In genomic region chr10:15096661-15097010, GRCh38 we compare ENCODE assay signal across 8 cellular contexts. TPM values are rescaled to one million over a fixed set of nuclear protein-coding genes. Genes with fewer than 3 reads are reported as not detected.
A peak's percentile ranks its signal among the peaks of the same experiment; 100 is the strongest.
DNase-seq lines count a peak whose midpoint lies in the region; ATAC-seq and TF ChIP-seq lines count a peak whose summit lies in the region.

No MANE protein-coding gene starts in this region.

- POLR2A ChIA-PET in activated B cell treated with CpG ODN at 0.5 μM for 24 hours (lab: Charles Lee): interaction anchor here (0.6 to 1.5 kb wide), 3 partner anchors 10 to 1987 kb away, joined by 3 to 6 read pairs (median 4); no protein-coding TSS in a partner anchor

- no peaks in the 10 kb centered on the region for H3K9me3 Mint-ChIP-seq in activated B cell treated with CpG ODN at 0.5 μM for 24 hours
- H3K9me3 Mint-ChIP-seq in stimulated activated naive CD8-positive, alpha-beta T cell treated with anti-CD3 and anti-CD28 coated beads, Interleukin-15, Interleukin-2, amounts not matched to agents 100 ng/mL and 50 ng/mL, for 24 hours: no peaks in the 10 kb centered on the region

- no peaks in the 10 kb centered on the region for H3K4me1 ChIP-seq in iPS DF 6.9 (ENCODE audit: control insufficient read depth, insufficient read depth, low read length)

- H3K27me3 ChIP-seq in iPS DF 6.9 (ENCODE audit: control insufficient read depth, insufficient read depth, low read length): no peaks in the 10 kb centered on the region

- no CpG with 5 or more reads among the region's 11 CpGs for WGBS in iPS DF 6.9 (ENCODE audit: insufficient coverage, insufficient read length)

- no peaks in the 10 kb centered on the region for H3K9me3 ChIP-seq in iPS DF 6.9 (ENCODE audit: control insufficient read depth, insufficient read depth, low read length)

- H3K36me3 ChIP-seq in iPS DF 6.9 (ENCODE audit: control insufficient read depth, insufficient read depth, low read length): no peaks in the 10 kb centered on the region

- DNase-seq in activated B cell treated with CpG ODN at 0.5 μM for 24 hours (no peak), iPS DF 6.9 (ENCODE audit: low read depth, low spot score) (no peak), OCI-M2 (lab: John Stamatoyannopoulos, UW; ENCODE audit: unreplicated experiment) (no peak), HT-29 (ENCODE audit: low spot score) (no peak)
- no peak for DNase-seq in central memory CD4-positive, alpha-beta T cell

- peak overlapping the region; percentile 96 for H3K4me3 Mint-ChIP-seq in activated B cell treated with CpG ODN at 0.5 μM for 24 hours
- H3K4me3 Mint-ChIP-seq in stimulated activated naive CD8-positive, alpha-beta T cell treated with anti-CD3 and anti-CD28 coated beads, Interleukin-15, Interleukin-2, amounts not matched to agents 100 ng/mL and 50 ng/mL, for 24 hours: peak overlapping the region; percentile 99

- intact Hi-C loops in activated B cell treated with CpG ODN at 0.5 μM for 24 hours (cut with micrococcal nuclease): loop anchor here (1.0 to 5.0 kb wide), 9 partner anchors 8 to 1734 kb away; partner anchors contain the start of genes ACBD7, CDNF, HSPA14 and MEIG1

- H3K36me3 Mint-ChIP-seq in activated B cell treated with CpG ODN at 0.5 μM for 24 hours (ENCODE audit: low read depth): peaks cover 24% of the 10 kb centered on the region
- peaks cover 26% of the 10 kb centered on the region for H3K36me3 Mint-ChIP-seq in stimulated activated naive CD8-positive, alpha-beta T cell treated with anti-CD3 and anti-CD28 coated beads, Interleukin-15, Interleukin-2, amounts not matched to agents 100 ng/mL and 50 ng/mL, for 24 hours (ENCODE audit: low read depth)

- ATAC-seq in GM18511 (IDR thresholded peaks at IDR 0.05; ENCODE audit: unreplicated experiment) (peak; percentile 27), HG02840 (IDR thresholded peaks at IDR 0.05; ENCODE audit: low FRiP score, unreplicated experiment) (peak; percentile 21), activated B cell treated with CpG ODN at 0.5 μM for 24 hours (ENCODE audit: low read depth) (peak; percentile 21)

- no peaks in the 10 kb centered on the region for H3K27me3 Mint-ChIP-seq in activated B cell treated with CpG ODN at 0.5 μM for 24 hours
- H3K27me3 Mint-ChIP-seq in stimulated activated naive CD8-positive, alpha-beta T cell treated with anti-CD3 and anti-CD28 coated beads, Interleukin-15, Interleukin-2, amounts not matched to agents 100 ng/mL and 50 ng/mL, for 24 hours: no peaks in the 10 kb centered on the region

- peak overlapping the region; percentile 93 for H3K27ac Mint-ChIP-seq in activated B cell treated with CpG ODN at 0.5 μM for 24 hours
- H3K27ac Mint-ChIP-seq in stimulated activated naive CD8-positive, alpha-beta T cell treated with anti-CD3 and anti-CD28 coated beads, Interleukin-15, Interleukin-2, amounts not matched to agents 100 ng/mL and 50 ng/mL, for 24 hours: peak overlapping the region; percentile 94

- peaks cover 26% of the 10 kb centered on the region for H3K4me1 Mint-ChIP-seq in activated B cell treated with CpG ODN at 0.5 μM for 24 hours
- peaks cover 33% of the 10 kb centered on the region for H3K4me1 Mint-ChIP-seq in stimulated activated naive CD8-positive, alpha-beta T cell treated with anti-CD3 and anti-CD28 coated beads, Interleukin-15, Interleukin-2, amounts not matched to agents 100 ng/mL and 50 ng/mL, for 24 hours (ENCODE audit: low read depth)

- CTCF ChIA-PET in activated B cell treated with CpG ODN at 0.5 μM for 24 hours (lab: Charles Lee): interaction anchor here (2.1 kb wide), 1 partner anchor 10 kb away, joined by 7 read pairs; no protein-coding TSS in a partner anchor

- H3K4me3 ChIP-seq in iPS DF 6.9 (ENCODE audit: low read length): peak overlapping the region; percentile 92; the same call in 1 of the 2 replicates

- no peak overlapping the region for H3K27ac ChIP-seq in iPS DF 6.9 (ENCODE audit: low read length)

- no peak for TF ChIP-seq CTCF in activated B cell treated with CpG ODN at 0.5 μM for 24 hours (IDR thresholded peaks at IDR 0.05)

RNA-seq across cellular contexts. Expression of gene RPP38, which starts 0.5 kb away (rescaled TPM):
- total RNA-seq in activated B cell treated with CpG ODN at 0.5 μM for 24 hours: 21.2 and 27.9 TPM in 2 replicates
- total RNA-seq in HT-29 (2014; rRNA removed; shearing (Covaris generic)): 27.8 and 29.2 TPM in 2 replicates

RNA-seq across cellular contexts. Expression of gene ACBD7, which starts 8.1 kb away (rescaled TPM):
- not detected in 2 replicates for total RNA-seq in activated B cell treated with CpG ODN at 0.5 μM for 24 hours
- total RNA-seq in HT-29 (2014; rRNA removed; shearing (Covaris generic)): 5.9 and 7.4 TPM in 2 replicates

RNA-seq across cellular contexts. Expression of gene OLAH, which starts 52.9 kb away (rescaled TPM):
- total RNA-seq in activated B cell treated with CpG ODN at 0.5 μM for 24 hours: not detected in 2 replicates
- total RNA-seq in HT-29 (2014; rRNA removed; shearing (Covaris generic)): not detected in 2 replicates
